In the genomic region with DNA sequence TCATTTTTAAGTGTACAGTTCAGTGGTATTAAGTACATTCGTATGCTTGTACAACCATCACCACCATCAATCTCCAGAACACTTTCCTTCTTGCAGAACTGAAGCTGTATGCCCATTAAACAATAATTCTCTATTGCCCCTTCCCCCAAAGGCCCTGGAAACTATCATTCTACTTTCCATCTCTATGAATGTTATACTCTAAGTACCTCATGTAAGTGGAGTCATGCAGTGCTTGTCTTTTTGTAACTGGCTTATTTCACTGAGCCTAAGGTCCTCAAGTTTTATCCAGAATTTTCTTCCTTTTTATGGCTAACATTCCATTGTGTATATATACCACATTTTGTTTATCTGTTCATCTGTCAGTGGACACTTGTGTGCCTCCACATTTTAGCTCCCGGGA, we compare ENCODE assay signal across 21 cellular contexts. TPM values are rescaled to one million over a fixed set of nuclear protein-coding genes. Genes with fewer than 3 reads are reported as not detected.
A peak's percentile ranks its signal among the peaks of the same experiment; 100 is the strongest.
DNase-seq lines count a peak whose midpoint lies in the region; ATAC-seq and TF ChIP-seq lines count a peak whose summit lies in the region.
"Had no signal": no experiment of that assay in that cellular context is flagged by ENCODE, and none has a peak within 500 bp of the region (broad histone marks: within the 10 kb centered on the region; RNA-seq: fewer than 3 reads in every experiment).

No MANE protein-coding gene starts in this region.

- H3K9me3 ChIP-seq in IMR-90 (ENCODE audit: control insufficient read depth, insufficient read depth, low read length), result no peaks in the 10 kb centered on the region
- H3K9me3 ChIP-seq in Panc1 (ENCODE audit: control insufficient read depth, insufficient read depth, low read depth, low read length), result no peaks in the 10 kb centered on the region
- H3K9me3 ChIP-seq in sigmoid colon, result no peaks in the 10 kb centered on the region
- no peaks in the 10 kb centered on the region for H3K9me3 ChIP-seq in WERI-Rb-1 (ENCODE audit: severe bottlenecking)
- H3K9me3 ChIP-seq: A549; BE2C; BLaER1 treated with 17β-estradiol and CSF1 and Interleukin-3, amounts not matched to agents 10 nM and 100 nM had no signal

- DNase-seq in IMR-90, result no peak
- no peak for DNase-seq in Panc1 (ENCODE audit: low read depth, low spot score)
- DNase-seq in sigmoid colon, result no peak
- no peak for DNase-seq in kidney glomerular epithelial cell (lab: John Stamatoyannopoulos, UW)
- no peak for DNase-seq in DMS79 (lab: John Stamatoyannopoulos, UW)
- DNase-seq in WERI-Rb-1, result no peak
- DNase-seq: 8988T; ACHN; AML-193; BE2C; CD4-positive, alpha-beta T cell; CD8-positive, alpha-beta memory T cell; DMS53; DND-41; GM23248; H7; HCEC 1CT had no signal

- H2AFZ ChIP-seq in IMR-90 (replicated peaks; ENCODE audit: low read length, poor library complexity), result no peak overlapping the region
- H2AFZ ChIP-seq: GM23248 had no signal

- no peak overlapping the region for H3K27ac ChIP-seq in IMR-90 (ENCODE audit: insufficient read depth, low read length)
- peak overlapping the region; percentile 39; the same call in 1 of the 2 replicates for H3K27ac ChIP-seq in Panc1 (ENCODE audit: low read length)
- peak overlapping the region in 3 of 4 donors; percentile 52 to 76 (median 53) for H3K27ac ChIP-seq in sigmoid colon
- H3K27ac ChIP-seq in WERI-Rb-1, result no peak overlapping the region
- H3K27ac ChIP-seq: A549; BLaER1 treated with 17β-estradiol and CSF1 and Interleukin-3, amounts not matched to agents 10 nM and 100 nM; GM23248 had no signal

- intact Hi-C loops in IMR-90 (cut with micrococcal nuclease), result no loop called here
- intact Hi-C loops in Panc1 (cut with micrococcal nuclease; ENCODE audit: unreplicated experiment), result no loop called here
- intact Hi-C loops in sigmoid colon (cut with DNase I), result no loop called here

- no peaks in the 10 kb centered on the region for H3K9me1 ChIP-seq in IMR-90 (ENCODE audit: insufficient read depth, low read length)

- H3K4me2 ChIP-seq in IMR-90 (ENCODE audit: low read depth, low read length), result peak overlapping the region; percentile 31; the same call in 1 of the 2 replicates
- H3K4me2 ChIP-seq: A549; BLaER1 treated with 17β-estradiol and CSF1 and Interleukin-3, amounts not matched to agents 10 nM and 100 nM had no signal

- peak in 3 of 4 donors; percentile 51 to 89 (median 59) for TF ChIP-seq EP300 in sigmoid colon (IDR thresholded peaks at IDR 0.05)

- H2BK20ac ChIP-seq in IMR-90 (ENCODE audit: low read depth, low read length), result no peak overlapping the region

- H4K20me1 ChIP-seq in IMR-90 (ENCODE audit: insufficient read depth, low read length), result no peaks in the 10 kb centered on the region
- H4K20me1 ChIP-seq: BLaER1 treated with 17β-estradiol and CSF1 and Interleukin-3, amounts not matched to agents 10 nM and 100 nM had no signal

- POLR2A ChIA-PET in IMR-90 (lab: Charles Lee; ENCODE audit: unreplicated experiment) (no interaction called here), Panc1 (lab: Charles Lee) (no interaction called here)

- no peak overlapping the region for H4K8ac ChIP-seq in IMR-90 (ENCODE audit: low read depth in 2 of 2, low read length in 2 of 2)

- TF ChIP-seq RAD21 in IMR-90 (IDR thresholded peaks at IDR 0.05; ENCODE audit: low read length), result no peak

- no peak overlapping the region for H4K5ac ChIP-seq in IMR-90 (ENCODE audit: low read depth, low read length)

- H2BK5ac ChIP-seq in IMR-90 (ENCODE audit: low read depth, low read length, poor library complexity, severe bottlenecking), result no peak overlapping the region

- H2BK15ac ChIP-seq in IMR-90 (ENCODE audit: low read depth, low read length), result no peak overlapping the region

- no peaks in the 10 kb centered on the region for H3K79me1 ChIP-seq in IMR-90 (ENCODE audit: low read depth in 1 of 2, low read length in 2 of 2)

- H3K56ac ChIP-seq in IMR-90 (ENCODE audit: extremely low read depth, insufficient read depth, low read length), result no peak overlapping the region

- H3K27me3 ChIP-seq in IMR-90 (ENCODE audit: control insufficient read depth, insufficient read depth, low read length) (no peaks in the 10 kb centered on the region), Panc1 (ENCODE audit: control insufficient read depth, insufficient read depth, low read length) (no peaks in the 10 kb centered on the region), sigmoid colon (no peaks in the 10 kb centered on the region), WERI-Rb-1 (ENCODE audit: insufficient read depth, low read depth, severe bottlenecking) (no peaks in the 10 kb centered on the region)
- H3K27me3 ChIP-seq: BLaER1 treated with 17β-estradiol and CSF1 and Interleukin-3, amounts not matched to agents 10 nM and 100 nM had no signal

- no CpG with 5 or more reads among the region's 2 CpGs for WGBS in IMR-90 (ENCODE audit: extremely low coverage in 2 of 2, insufficient read length in 1 of 2), 2 experiments
- WGBS in sigmoid colon, 2 donors, result 83 to 87% methylated on average over 2 of the region's 2 CpGs

- H2AK5ac ChIP-seq in IMR-90 (ENCODE audit: low read depth, low read length), result no peak overlapping the region

- no peak overlapping the region for H3K4me3 ChIP-seq in IMR-90 (ENCODE audit: insufficient read depth, low read depth, low read length)
- no peak overlapping the region for H3K4me3 ChIP-seq in Panc1 (ENCODE audit: low read depth in 2 of 2, low read length in 2 of 2)
- H3K4me3 ChIP-seq in sigmoid colon, result no peak overlapping the region
- no peak overlapping the region for H3K4me3 ChIP-seq in WERI-Rb-1 (ENCODE audit: low read depth, low read length)
- H3K4me3 ChIP-seq: A549; BLaER1 treated with 17β-estradiol and CSF1 and Interleukin-3, amounts not matched to agents 10 nM and 100 nM; GM23248 had no signal

- H3K4ac ChIP-seq in IMR-90 (ENCODE audit: low read depth, low read length), result no peak overlapping the region

- in situ Hi-C loops in IMR-90 (cut with MboI; ENCODE audit: low sequenced_read_pairs) (no loop called here), Panc1 (cut with HindIII; ENCODE audit: low pct_unique_long_range_greater_than_20kb, low sequenced_read_pairs) (no loop called here)

- H3K23ac ChIP-seq in IMR-90 (ENCODE audit: low read depth, low read length), result no peak overlapping the region

- H3K36me3 ChIP-seq in IMR-90 (ENCODE audit: control insufficient read depth, insufficient read depth, low read length) (no peaks in the 10 kb centered on the region), Panc1 (ENCODE audit: control insufficient read depth, insufficient read depth, low read length) (no peaks in the 10 kb centered on the region), sigmoid colon (no peaks in the 10 kb centered on the region), WERI-Rb-1 (no peaks in the 10 kb centered on the region)
- H3K36me3 ChIP-seq: BE2C; BLaER1 treated with 17β-estradiol and CSF1 and Interleukin-3, amounts not matched to agents 10 nM and 100 nM had no signal

- no peak overlapping the region for H3K14ac ChIP-seq in IMR-90 (replicated peaks; ENCODE audit: low read depth, low read length)

- no peak overlapping the region for H4K91ac ChIP-seq in IMR-90 (ENCODE audit: insufficient read depth, low read depth, low read length)

- H2BK120ac ChIP-seq in IMR-90 (ENCODE audit: low read depth, low read length), result no peak overlapping the region

- CTCF ChIA-PET in IMR-90 (lab: Yijun Ruan, JAX) (interaction anchor here (1.0 kb wide), 1 partner anchor 165 kb away, joined by 4 read pairs; no protein-coding TSS in a partner anchor), Panc1 (lab: Charles Lee) (interaction anchor here (0.7 kb wide), 1 partner anchor 111 kb away, joined by 3 read pairs; no protein-coding TSS in a partner anchor)

- no peak for TF ChIP-seq POLR2A in IMR-90 (IDR thresholded peaks at IDR 0.05; ENCODE audit: low read depth, low read length)
- TF ChIP-seq POLR2A in sigmoid colon (IDR thresholded peaks at IDR 0.05), result no peak

- BruUV-seq in IMR-90 (replicated peaks; lab: Mats Ljungman, UMichigan) (no TSS peak), Panc1 (replicated peaks; lab: Mats Ljungman, UMichigan) (no TSS peak)

- H3K18ac ChIP-seq in IMR-90 (ENCODE audit: low read depth, low read length), result no peak overlapping the region

- no peaks in the 10 kb centered on the region for H3K4me1 ChIP-seq in IMR-90 (ENCODE audit: control insufficient read depth, insufficient read depth, low read length)
- H3K4me1 ChIP-seq in Panc1 (ENCODE audit: control insufficient read depth, insufficient read depth, low read length), result peaks cover 5% of the 10 kb centered on the region
- H3K4me1 ChIP-seq in sigmoid colon, result peaks cover 0 to 22% (median 11%) of the 10 kb centered on the region in 4 donors
- H3K4me1 ChIP-seq: BE2C; BLaER1 treated with 17β-estradiol and CSF1 and Interleukin-3, amounts not matched to agents 10 nM and 100 nM had no signal

- dilution Hi-C loops in IMR-90 (cut with HindIII; ENCODE audit: low sequenced_read_pairs, unreplicated experiment), result no loop called here

- no peak overlapping the region for H2AK9ac ChIP-seq in IMR-90 (replicated peaks; ENCODE audit: low read depth, low read length, poor library complexity)

- H3K9ac ChIP-seq in IMR-90 (ENCODE audit: low read depth, low read length), result no peak overlapping the region
- H3K9ac ChIP-seq: BLaER1 treated with 17β-estradiol and CSF1 and Interleukin-3, amounts not matched to agents 10 nM and 100 nM; GM23248 had no signal

- no peak for TF ChIP-seq CTCF in IMR-90 (conservative IDR thresholded peaks at IDR 0.05; ENCODE audit: low read depth, low read length)
- TF ChIP-seq CTCF in Panc1 (IDR thresholded peaks at IDR 0.05), result no peak
- no peak for TF ChIP-seq CTCF in sigmoid colon (IDR thresholded peaks at IDR 0.05)
- TF ChIP-seq CTCF in WERI-Rb-1 (IDR thresholded peaks at IDR 0.05; ENCODE audit: low read depth, low read length), result no peak

- ATAC-seq in IMR-90 (ENCODE audit: low read depth), result no peak
- no peak for ATAC-seq in Panc1
- ATAC-seq: A549 had no signal

TF ChIP-seq in IMR-90, 13 proteins besides CTCF, POLR2A, EP300 and RAD21 (continues in another document):
- TF ChIP-seq CEBPB (IDR thresholded peaks at IDR 0.05; ENCODE audit: low read depth, low read length) (no peak), CHD1 (IDR thresholded peaks at IDR 0.05; ENCODE audit: low read depth, low read length) (no peak), FOS (IDR thresholded peaks at IDR 0.05; ENCODE audit: low read depth, low read length) (no peak), SMC3 (IDR thresholded peaks at IDR 0.05; ENCODE audit: low read depth, low read length) (no peak)

RNA-seq across cellular contexts. Expression of a gene that starts 29.7 kb away (rescaled TPM):
- not detected in 2 replicates for total RNA-seq in IMR-90 (2012; rRNA removed)
- not detected in 2 replicates for polyA plus RNA-seq in IMR-90 (2012; rRNA removed)
- not detected in 2 replicates for polyA plus RNA-seq in IMR-90 (2012; cell fraction: cytosol; rRNA removed)
- polyA plus RNA-seq in IMR-90 (2012; cell fraction: nucleus; rRNA removed; ENCODE audit: low replicate concordance), result not detected in 2 replicates
- 2.7 TPM for total RNA-seq in Panc1 (2021; ENCODE audit: unreplicated experiment)
- polyA plus RNA-seq in Panc1 (2012; ENCODE audit: insufficient read length), result 1.7 TPM
- total RNA-seq in sigmoid colon, result not detected
- polyA plus RNA-seq in sigmoid colon, result 10 to 100 TPM in 1 of 3 donors, not detected in 2; 11.8 TPM
- total RNA-seq: CD4-positive, alpha-beta T cell; CD8-positive, alpha-beta memory T cell; GM23248; H1; H7 had no signal
- polyA plus RNA-seq: CD14-positive monocyte; CD8-positive, alpha-beta memory T cell; GM23248; H1 had no signal

RNA-seq across cellular contexts. Expression of a gene that starts 48.3 kb away (rescaled TPM):
- total RNA-seq in IMR-90 (2012; rRNA removed) (127 and 138 TPM in 2 replicates), Panc1 (2021; ENCODE audit: unreplicated experiment) (383 TPM), sigmoid colon (100 to 1,000 TPM; 140 to 232 (median 203) TPM)
- polyA plus RNA-seq in IMR-90 (2012; rRNA removed) (96.9 and 191 TPM in 2 replicates), sigmoid colon (10 to 100 TPM; 37.2 to 78.3 (median 44.4) TPM)
- polyA plus RNA-seq in IMR-90 (2012; cell fraction: cytosol; rRNA removed), result 27.3 and 34.3 TPM in 2 replicates
- 5.9 and 19.4 TPM in 2 replicates for polyA plus RNA-seq in IMR-90 (2012; cell fraction: nucleus; rRNA removed; ENCODE audit: low replicate concordance)
- 252 TPM for polyA plus RNA-seq in Panc1 (2012; ENCODE audit: insufficient read length)

Comparison
In these comparisons a context has a peak if more than half of its experiments do, and no peak if none do; other contexts are left out.
1. H3K27ac ChIP-seq: peak in Panc1 (single experiment) and sigmoid colon (3 of 4); none in IMR-90 (single experiment) and WERI-Rb-1 (single experiment).